30 cellular contexts compared by ENCODE assay signal in genomic region chr2:233983445-233983844, GRCh38.
"Had no signal": no experiment of that assay in that cellular context is flagged by ENCODE, and none has a peak within 500 bp of the region (broad histone marks: within the 10 kb centered on the region; RNA-seq: fewer than 3 reads in every experiment).

No MANE protein-coding gene starts in this region.

- H3K4me3 Mint-ChIP-seq: activated T-helper 1 cell treated with anti-CD3 and anti-CD28 coated beads, Interleukin-12 subunit alpha, Interleukin-12 subunit beta, Interleukin-2, Interleukin-4 antibody, amounts not matched to agents 30 ng/mL and 10 ng/mL and 1 ng/mL, durations not matched to agents 14 hours and 24 hours and 36 hours; endodermal cell; nephron; stimulated activated naive B cell treated with anti-CD40 and anti-IgM and Interleukin-4, amounts not matched to agents 10 μg/mL and 1 μg/mL and 100 μg/mL, for 72 hours; T-helper 1 cell treated with Interleukin-12 subunit alpha and Interleukin-12 subunit beta and Interleukin-4 antibody, amounts not matched to agents 30 μg/mL and 1 μg/mL, for 36 hours had no signal

- H3K27ac Mint-ChIP-seq: activated T-helper 1 cell treated with anti-CD3 and anti-CD28 coated beads, Interleukin-12 subunit alpha, Interleukin-12 subunit beta, Interleukin-2, Interleukin-4 antibody, amounts not matched to agents 30 ng/mL and 10 ng/mL and 1 ng/mL, durations not matched to agents 14 hours and 24 hours and 36 hours; endodermal cell; progenitor cell of endocrine pancreas; stimulated activated naive B cell treated with anti-CD40 and anti-IgM and Interleukin-4, amounts not matched to agents 10 μg/mL and 1 μg/mL and 100 μg/mL, for 72 hours; T-helper 1 cell treated with Interleukin-12 subunit alpha and Interleukin-12 subunit beta and Interleukin-4 antibody, amounts not matched to agents 30 μg/mL and 1 μg/mL, for 36 hours had no signal

- DNase-seq: activated CD4-positive, alpha-beta T cell treated with anti-CD3 and anti-CD28 coated beads for 4 hours; activated CD4-positive, alpha-beta T cell treated with anti-CD3 and anti-CD28 coated beads, Interleukin-2, amount 50 U/mL, for 4 hours; activated gamma-delta T cell treated with Interleukin-2 at 50 U/mL for 16 hours; activated naive CD4-positive, alpha-beta T cell treated with anti-CD3 and anti-CD28 coated beads, Interleukin-2, amount 50 U/mL, for 16 hours; activated T-cell treated with anti-CD3 and anti-CD28 coated beads, Interleukin-2, amount 50 U/mL, for 1 hour; amniotic stem cell; central memory CD4-positive, alpha-beta T cell; endodermal cell; left lung; ovary; sigmoid colon; small intestine; stimulated activated CD4-positive, alpha-beta T cell treated with anti-CD3 and anti-CD28 coated beads, Interleukin-15, amount 100 ng/mL, for 24 hours; stimulated activated CD4-positive, alpha-beta T cell treated with anti-CD3 and anti-CD28 coated beads, Interleukin-2, amount 100 ng/mL, for 24 hours; stimulated activated naive B cell treated with anti-CD40 and anti-IgM and Interleukin-4, amounts not matched to agents 10 μg/mL and 1 μg/mL and 100 μg/mL, for 72 hours; T-helper 9 cell; uterus had no signal

- H3K4me1 ChIP-seq: left lung, sigmoid colon, suprapubic skin, uterus had no signal

- H3K27ac ChIP-seq: neutrophil, ovary, sigmoid colon, tibial nerve, uterus, VCaP had no signal

- FAIRE-seq: frontal cortex, islet of Langerhans, small intestine, TTC549 had no signal

- H3K4me1 Mint-ChIP-seq: endodermal cell had no signal

- ATAC-seq: esophagus mucosa; stimulated activated naive B cell treated with anti-CD40 and anti-IgM and Interleukin-4, amounts not matched to agents 10 μg/mL and 1 μg/mL and 100 μg/mL, for 72 hours had no signal

- H3K27me3 ChIP-seq: left lung, ovary, sigmoid colon, suprapubic skin, tibial nerve, uterus had no signal

- H3K4me3 ChIP-seq: left lung, lung, ovary, sigmoid colon, suprapubic skin, tibial nerve, uterus had no signal

- H3K36me3 ChIP-seq: left lung, neutrophil, ovary, sigmoid colon, suprapubic skin, tibial nerve, uterus had no signal

- H3K9me3 ChIP-seq: left lung, neutrophil, ovary, sigmoid colon, suprapubic skin, tibial nerve, uterus had no signal
